ENCODE assay signal across 15 cellular contexts in genomic region chr12:57389033-57389432, GRCh38. TPM values are rescaled to one million over a fixed set of nuclear protein-coding genes. Genes with fewer than 3 reads are reported as not detected.
A peak's percentile ranks its signal among the peaks of the same experiment; 100 is the strongest.
DNase-seq lines count a peak whose midpoint lies in the region; ATAC-seq, FAIRE-seq and TF ChIP-seq lines count a peak whose summit lies in the region.
"Had no signal": no experiment of that assay in that cellular context is flagged by ENCODE, and none has a peak within 500 bp of the region (broad histone marks: within the 10 kb centered on the region; RNA-seq: fewer than 3 reads in every experiment).

No MANE protein-coding gene starts in this region.

- no peak overlapping the region for H2AK5ac ChIP-seq in IMR-90 (ENCODE audit: low read depth, low read length)

- BruUV-seq in IMR-90 (replicated peaks; lab: Mats Ljungman, UMichigan) = no TSS peak

- 0 out of 3 replicates have a peak overlapping the region, but pooled peaks have one; percentile 17 for H2BK15ac ChIP-seq in IMR-90 (ENCODE audit: low read depth, low read length)

- no peaks in the 10 kb centered on the region for H3K4me1 ChIP-seq in CD4-positive, CD25-positive, alpha-beta regulatory T cell (ENCODE audit: control insufficient read depth, insufficient read depth, low read length, poor library complexity, severe bottlenecking)
- H3K4me1 ChIP-seq in IMR-90 (ENCODE audit: control insufficient read depth, insufficient read depth, low read length) (peaks cover 8% of the 10 kb centered on the region; the same call in 1 of the 2 replicates), mesodermal cell (ENCODE audit: control insufficient read depth, insufficient read depth, low read length, poor library complexity, severe bottlenecking) (peaks cover 25% of the 10 kb centered on the region), transverse colon (no peaks in the 10 kb centered on the region)

- peaks cover 24% of the 10 kb centered on the region for H3K36me3 ChIP-seq in CD4-positive, CD25-positive, alpha-beta regulatory T cell (ENCODE audit: control insufficient read depth, insufficient read depth, low read length)
- H3K36me3 ChIP-seq in IMR-90 (ENCODE audit: control insufficient read depth, insufficient read depth, low read length) = peaks cover 7% of the 10 kb centered on the region
- H3K36me3 ChIP-seq in bronchial epithelial cell (ENCODE audit: control insufficient read depth, insufficient read depth, low read length) = peaks cover 1% of the 10 kb centered on the region
- peaks cover 8% of the 10 kb centered on the region for H3K36me3 ChIP-seq in mesodermal cell (ENCODE audit: control insufficient read depth, insufficient read depth, low read length)
- H3K36me3 ChIP-seq in transverse colon = peaks cover 0 to 3% (median 0%) of the 10 kb centered on the region in 4 donors

- no CpG with 5 or more reads among the region's 3 CpGs for WGBS in IMR-90 (ENCODE audit: extremely low coverage in 2 of 2, insufficient read length in 1 of 2), 2 experiments
- 61% methylated on average over 3 of the region's 3 CpGs; no CpG with 5 or more reads in 1 of the 2 experiments for WGBS in mesodermal cell (ENCODE audit: insufficient coverage in 2 of 2), 2 experiments
- 60 to 62% methylated on average over 3 of the region's 3 CpGs for WGBS in transverse colon (ENCODE audit: low coverage in 1 of 2), 2 donors

- H3K9me1 ChIP-seq in IMR-90 (ENCODE audit: insufficient read depth, low read length) = peaks cover 10% of the 10 kb centered on the region

- TF ChIP-seq RAD21 in IMR-90 (IDR thresholded peaks at IDR 0.05; ENCODE audit: low read length) = no peak

- POLR2A ChIA-PET in IMR-90 (lab: Charles Lee; ENCODE audit: unreplicated experiment) = interaction anchor here (0.6 kb wide), 1 partner anchor 21 kb away, joined by 3 read pairs; no protein-coding TSS in a partner anchor

- H3K27me3 ChIP-seq in CD4-positive, CD25-positive, alpha-beta regulatory T cell (ENCODE audit: control insufficient read depth, insufficient read depth, low read length) = no peaks in the 10 kb centered on the region
- H3K27me3 ChIP-seq in IMR-90 (ENCODE audit: control insufficient read depth, insufficient read depth, low read length) = no peaks in the 10 kb centered on the region
- no peaks in the 10 kb centered on the region for H3K27me3 ChIP-seq in bronchial epithelial cell (ENCODE audit: control insufficient read depth, insufficient read depth, low read length)
- no peaks in the 10 kb centered on the region for H3K27me3 ChIP-seq in transverse colon

- peaks cover 39% of the 10 kb centered on the region for H3K36me3 Mint-ChIP-seq in CD4-positive, CD25-positive, alpha-beta regulatory T cell

- H2BK20ac ChIP-seq in IMR-90 (ENCODE audit: low read depth, low read length) = peak overlapping the region; percentile 35; the same call in 1 of the 2 replicates

- H3K9me3 ChIP-seq in CD4-positive, CD25-positive, alpha-beta regulatory T cell (ENCODE audit: control insufficient read depth in 2 of 2, low read length in 2 of 2) = no peaks in the 10 kb centered on the region
- H3K9me3 ChIP-seq in IMR-90 (ENCODE audit: control insufficient read depth, insufficient read depth, low read length) (no peaks in the 10 kb centered on the region), mesodermal cell (ENCODE audit: control insufficient read depth, low read length) (no peaks in the 10 kb centered on the region), transverse colon (no peaks in the 10 kb centered on the region)

- no peaks in the 10 kb centered on the region for H3K27me3 Mint-ChIP-seq in CD4-positive, CD25-positive, alpha-beta regulatory T cell
- H3K27me3 Mint-ChIP-seq: activated B cell treated with CpG ODN at 0.5 μM for 24 hours; activated naive CD4-positive, alpha-beta T cell treated with anti-CD3 and anti-CD28 coated beads, Interleukin-2, amount 50 U/mL, for 24 hours had no signal

- no peak for TF ChIP-seq POLR2A in IMR-90 (IDR thresholded peaks at IDR 0.05; ENCODE audit: low read depth, low read length)
- TF ChIP-seq POLR2A in transverse colon (IDR thresholded peaks at IDR 0.05) = no peak

- peak overlapping the region; percentile 20; the same call in 1 of the 2 replicates for H3K18ac ChIP-seq in IMR-90 (ENCODE audit: low read depth, low read length)

- peaks cover 15 to 33% of the 10 kb centered on the region in 2 experiments for H3K79me1 ChIP-seq in IMR-90 (ENCODE audit: low read depth in 1 of 2, low read length in 2 of 2)

- peak overlapping the region; percentile 11 to 23; a peak in 2 of 4 replicates for H4K8ac ChIP-seq in IMR-90 (ENCODE audit: low read depth in 2 of 2, low read length in 2 of 2)

- no peak overlapping the region for H3K9ac ChIP-seq in IMR-90 (ENCODE audit: low read depth, low read length)

- no peak overlapping the region for H3K4me3 ChIP-seq in CD4-positive, CD25-positive, alpha-beta regulatory T cell (ENCODE audit: low read depth, low read length)
- H3K4me3 ChIP-seq in IMR-90 (ENCODE audit: insufficient read depth, low read depth, low read length) = no peak overlapping the region
- H3K4me3 ChIP-seq in bronchial epithelial cell (ENCODE audit: low read depth, low read length) = no peak overlapping the region
- H3K4me3 ChIP-seq in mesodermal cell (ENCODE audit: extremely low read depth, insufficient read depth, low read length, poor library complexity, severe bottlenecking) = no peak overlapping the region
- no peak overlapping the region for H3K4me3 ChIP-seq in transverse colon

- no peak overlapping the region; the same call in 1 of the 2 replicates for H3K14ac ChIP-seq in IMR-90 (replicated peaks; ENCODE audit: low read depth, low read length)

- intact Hi-C loops in IMR-90 (cut with micrococcal nuclease) (no loop called here), transverse colon (cut with DNase I; ENCODE audit: low total_unique reads) (no loop called here)

- no peak for DNase-seq in CD4-positive, CD25-positive, alpha-beta regulatory T cell
- peak; percentile 95 for DNase-seq in IMR-90
- DNase-seq in bronchial epithelial cell (ENCODE audit: low read depth) = peak; percentile 94
- no peak for DNase-seq in transverse colon
- DNase-seq in NK-92 (lab: John Stamatoyannopoulos, UW; ENCODE audit: unreplicated experiment) = no peak
- DNase-seq: activated B cell treated with CpG ODN at 0.5 μM for 24 hours, DMS79, midbrain, NCI-H1092 treated with DMSO at 0.1 percent for 48 hours, OCI-M1 had no signal

- peak overlapping the region; percentile 65; the same call in 1 of the 2 replicates for H3K4me2 ChIP-seq in IMR-90 (ENCODE audit: low read depth, low read length)

- H4K91ac ChIP-seq in IMR-90 (ENCODE audit: insufficient read depth, low read depth, low read length) = no peak overlapping the region

- no peaks in the 10 kb centered on the region for H4K20me1 ChIP-seq in IMR-90 (ENCODE audit: insufficient read depth, low read length)

- H2AK9ac ChIP-seq in IMR-90 (replicated peaks; ENCODE audit: low read depth, low read length, poor library complexity) = no peak overlapping the region

- H3K9me3 Mint-ChIP-seq in CD4-positive, CD25-positive, alpha-beta regulatory T cell = no peaks in the 10 kb centered on the region
- H3K9me3 Mint-ChIP-seq: activated B cell treated with CpG ODN at 0.5 μM for 24 hours; activated naive CD4-positive, alpha-beta T cell treated with anti-CD3 and anti-CD28 coated beads, Interleukin-2, amount 50 U/mL, for 24 hours had no signal

- CTCF ChIA-PET in IMR-90 (lab: Yijun Ruan, JAX) = interaction anchor here (0.9 to 1.2 kb wide), 3 partner anchors 9 to 70 kb away, joined by 3 to 7 read pairs (median 4); no protein-coding TSS in a partner anchor

- H2AFZ ChIP-seq in IMR-90 (replicated peaks; ENCODE audit: low read length, poor library complexity) = no peak overlapping the region

- no peak for ATAC-seq in CD4-positive, CD25-positive, alpha-beta regulatory T cell (ENCODE audit: low read depth in 2 of 2)
- ATAC-seq in IMR-90 (ENCODE audit: low read depth) (peak; percentile 98), GM19395 (IDR thresholded peaks at IDR 0.05; ENCODE audit: unreplicated experiment) (no peak), HG02840 (IDR thresholded peaks at IDR 0.05; ENCODE audit: low FRiP score, unreplicated experiment) (no peak)

- peak overlapping the region in 2 of 3 donors; percentile 4 to 29 for H3K27ac Mint-ChIP-seq in CD4-positive, CD25-positive, alpha-beta regulatory T cell
- H3K27ac Mint-ChIP-seq: activated B cell treated with CpG ODN at 0.5 μM for 24 hours; activated naive CD4-positive, alpha-beta T cell treated with anti-CD3 and anti-CD28 coated beads, Interleukin-2, amount 50 U/mL, for 24 hours had no signal

- H3K4ac ChIP-seq in IMR-90 (ENCODE audit: low read depth, low read length) = peak overlapping the region; percentile 35; the same call in 1 of the 2 replicates

- in situ Hi-C loops in IMR-90 (cut with MboI; ENCODE audit: low sequenced_read_pairs) (no loop called here), transverse colon (cut with MboI; ENCODE audit: low pct_ligation_motif_present in 1 of 4, low pct_unique_long_range_greater_than_20kb in 1 of 4, low sequenced_read_pairs in 3 of 4) (no loop called here)

- H2BK5ac ChIP-seq in IMR-90 (ENCODE audit: low read depth, low read length, poor library complexity, severe bottlenecking) = peak overlapping the region; percentile 91

- dilution Hi-C loops in IMR-90 (cut with HindIII; ENCODE audit: low sequenced_read_pairs, unreplicated experiment) = no loop called here

- no peak for TF ChIP-seq CTCF in IMR-90 (conservative IDR thresholded peaks at IDR 0.05; ENCODE audit: low read depth, low read length)
- TF ChIP-seq CTCF in bronchial epithelial cell (IDR thresholded peaks at IDR 0.05; ENCODE audit: insufficient read depth, low read length, severe bottlenecking) = no peak
- no peak for TF ChIP-seq CTCF in transverse colon (IDR thresholded peaks at IDR 0.05)

- peak overlapping the region; percentile 37; the same call in 1 of the 2 replicates for H2BK120ac ChIP-seq in IMR-90 (ENCODE audit: low read depth, low read length)

- H3K56ac ChIP-seq in IMR-90 (ENCODE audit: extremely low read depth, insufficient read depth, low read length) = peak overlapping the region; percentile 45

- no peak for TF ChIP-seq EP300 in transverse colon (IDR thresholded peaks at IDR 0.05; ENCODE audit: low read depth)

- no peak for FAIRE-seq in bronchial epithelial cell (lab: Jason Lieb, UNC)
- FAIRE-seq: H1 had no signal

- no peak overlapping the region for H3K23ac ChIP-seq in IMR-90 (ENCODE audit: low read depth, low read length)

- no peak overlapping the region for H3K27ac ChIP-seq in CD4-positive, CD25-positive, alpha-beta regulatory T cell (ENCODE audit: insufficient read depth, low read length, poor library complexity, severe bottlenecking)
- H3K27ac ChIP-seq in IMR-90 (ENCODE audit: insufficient read depth, low read length) (no peak overlapping the region; the same call in 1 of the 2 replicates), mesodermal cell (ENCODE audit: low read depth, low read length, severe bottlenecking) (peak overlapping the region; percentile 59), transverse colon (no peak overlapping the region)

- no peak overlapping the region for H3K4me3 Mint-ChIP-seq in CD4-positive, CD25-positive, alpha-beta regulatory T cell
- H3K4me3 Mint-ChIP-seq: activated B cell treated with CpG ODN at 0.5 μM for 24 hours; activated naive CD4-positive, alpha-beta T cell treated with anti-CD3 and anti-CD28 coated beads, Interleukin-2, amount 50 U/mL, for 24 hours had no signal

- peaks cover 5 to 26% (median 14%) of the 10 kb centered on the region in 4 donors for H3K4me1 Mint-ChIP-seq in CD4-positive, CD25-positive, alpha-beta regulatory T cell
- H3K4me1 Mint-ChIP-seq: activated B cell treated with CpG ODN at 0.5 μM for 24 hours had no signal

- no peak overlapping the region for H4K5ac ChIP-seq in IMR-90 (ENCODE audit: low read depth, low read length)

RNA-seq across cellular contexts. Expression of gene R3HDM2, which starts 41.8 kb away (rescaled TPM):
- 115 TPM for total RNA-seq in CD4-positive, CD25-positive, alpha-beta regulatory T cell
- polyA plus RNA-seq in CD4-positive, CD25-positive, alpha-beta regulatory T cell = 1 to 10 TPM; 6.0 to 8.6 (median 8.0) TPM
- 6.1 and 7.5 TPM in 2 replicates for total RNA-seq in IMR-90 (2012; rRNA removed)
- polyA plus RNA-seq in IMR-90 (2012; rRNA removed) = 28.4 and 30.2 TPM in 2 replicates
- 13.8 and 33.3 TPM in 2 replicates for polyA plus RNA-seq in IMR-90 (2012; cell fraction: cytosol; rRNA removed)
- 50.6 and 88.4 TPM in 2 replicates for polyA plus RNA-seq in IMR-90 (2012; cell fraction: nucleus; rRNA removed; ENCODE audit: low replicate concordance)
- 5.5 and 6.4 TPM in 2 replicates for total RNA-seq in bronchial epithelial cell
- 35.7 TPM for polyA plus RNA-seq in mesodermal cell (2013, experiment 1 of 2)
- 37.9 TPM for polyA plus RNA-seq in mesodermal cell (2013, experiment 2 of 2)
- total RNA-seq in transverse colon = 10 to 100 TPM; 26.3 to 56.9 (median 33.3) TPM

RNA-seq across cellular contexts. Expression of gene INHBC, which starts 45.6 kb away (rescaled TPM):
- not detected for total RNA-seq in CD4-positive, CD25-positive, alpha-beta regulatory T cell
- polyA plus RNA-seq in CD4-positive, CD25-positive, alpha-beta regulatory T cell = under 1 TPM in 1 of 4 donors, not detected in 3; 0.21 TPM
- total RNA-seq in IMR-90 (2012; rRNA removed) = not detected in 2 replicates
- 0.06 and 0.09 TPM in 2 replicates for polyA plus RNA-seq in IMR-90 (2012; rRNA removed)
- polyA plus RNA-seq in IMR-90 (2012; cell fraction: cytosol; rRNA removed) = 0.02 and 0.03 TPM in 2 replicates
- polyA plus RNA-seq in IMR-90 (2012; cell fraction: nucleus; rRNA removed; ENCODE audit: low replicate concordance) = 0.08 and 0.10 TPM in 2 replicates
- total RNA-seq in bronchial epithelial cell = not detected in 2 replicates
- polyA plus RNA-seq in mesodermal cell (2013, experiment 1 of 2) = not detected
- polyA plus RNA-seq in mesodermal cell (2013, experiment 2 of 2) = not detected
- not detected for total RNA-seq in transverse colon
- total RNA-seq: activated B cell treated with CpG ODN at 0.5 μM for 24 hours, H1 had no signal

Comparison
In these comparisons a context has a peak if more than half of its experiments do, and no peak if none do; other contexts are left out.
1. DNase-seq: peak in IMR-90 (single experiment) and bronchial epithelial cell (single experiment); none in CD4-positive, CD25-positive, alpha-beta regulatory T cell (0 of 3), transverse colon (single experiment) and NK-92 (single experiment).